In genomic region chr17:6755281-6755680, GRCh38 we compare ENCODE assay signal across 8 cellular contexts. TPM values are rescaled to one million over a fixed set of nuclear protein-coding genes. Genes with fewer than 3 reads are reported as not detected.
DNase-seq lines count a peak whose midpoint lies in the region; ATAC-seq, FAIRE-seq and TF ChIP-seq lines count a peak whose summit lies in the region.

No MANE protein-coding gene starts in this region.

- peak overlapping the region; percentile 89 for H3K4me3 Mint-ChIP-seq in activated CD4-positive, alpha-beta memory T cell treated with anti-CD3 and anti-CD28 coated beads for 36 hours

- H3K36me3 ChIP-seq in heart right ventricle = peaks cover 0 to 27% (median 12%) of the 10 kb centered on the region in 9 donors

- peaks cover 48% of the 10 kb centered on the region for H3K4me1 Mint-ChIP-seq in activated CD4-positive, alpha-beta memory T cell treated with anti-CD3 and anti-CD28 coated beads for 36 hours (ENCODE audit: low read depth)

- peak overlapping the region; percentile 33 to 80 (median 70) for H3K4me3 ChIP-seq in heart right ventricle
- H3K4me3 ChIP-seq in skin epidermis = peak overlapping the region; percentile 49 to 75 (median 53)

- no peaks in the 10 kb centered on the region for H3K9me3 ChIP-seq in heart right ventricle

- H3K27me3 Mint-ChIP-seq in activated CD4-positive, alpha-beta memory T cell treated with anti-CD3 and anti-CD28 coated beads for 36 hours = no peaks in the 10 kb centered on the region

- 19 to 24% methylated on average over 5 of the region's 5 CpGs for WGBS in heart right ventricle, 2 donors

- peak overlapping the region; percentile 81 for H3K27ac Mint-ChIP-seq in activated CD4-positive, alpha-beta memory T cell treated with anti-CD3 and anti-CD28 coated beads for 36 hours

- ATAC-seq in heart right ventricle (peak; percentile 28 to 56 (median 39)), HG03139 (IDR thresholded peaks at IDR 0.05; ENCODE audit: unreplicated experiment) (no peak), HG03565 (IDR thresholded peaks at IDR 0.05; ENCODE audit: unreplicated experiment) (no peak)

- no peak for FAIRE-seq in RCC 7860 (lab: Jason Lieb, UNC)

- peaks cover 16 to 66% (median 50%) of the 10 kb centered on the region in 9 donors for H3K4me1 ChIP-seq in heart right ventricle

- CTCF ChIA-PET in activated CD4-positive, alpha-beta memory T cell treated with anti-CD3 and anti-CD28 coated beads for 36 hours (lab: Charles Lee) = interaction anchor here (1.1 to 1.6 kb wide), 2 partner anchors 88 to 114 kb away, joined by 3 read pairs; no protein-coding TSS in a partner anchor

- no peaks in the 10 kb centered on the region for H3K27me3 ChIP-seq in heart right ventricle

- DNase-seq in GM03348 (ENCODE audit: low spot score) (peak; percentile 82), heart right ventricle (peak; percentile 68 to 69), glomerular visceral epithelial cell (ENCODE audit: extremely low spot score) (no peak), RCC 7860 (ENCODE audit: low spot score) (no peak)
- DNase-seq in activated CD4-positive, alpha-beta memory T cell treated with anti-CD3 and anti-CD28 coated beads for 36 hours = no peak

- intact Hi-C loops in activated CD4-positive, alpha-beta memory T cell treated with anti-CD3 and anti-CD28 coated beads for 36 hours (cut with micrococcal nuclease) = loop anchor here (10.0 kb wide), 1 partner anchor 260 kb away; the partner anchor contains the start of gene RNASEK
- intact Hi-C loops in heart right ventricle (cut with DNase I) = loop anchor here in 6 of 10 donors (5.0 to 10.0 kb wide), 4 partner anchors 87 to 270 kb away; partner anchors contain the start of genes RNASEK (in 5 of the 6) and BCL6B (in 1 of the 6)

- peaks cover 21% of the 10 kb centered on the region for H3K36me3 Mint-ChIP-seq in activated CD4-positive, alpha-beta memory T cell treated with anti-CD3 and anti-CD28 coated beads for 36 hours

- no peak for TF ChIP-seq CTCF in heart right ventricle (IDR thresholded peaks at IDR 0.05)

- POLR2A ChIA-PET in activated CD4-positive, alpha-beta memory T cell treated with anti-CD3 and anti-CD28 coated beads for 36 hours (lab: Charles Lee) = no interaction called here

- H3K9me3 Mint-ChIP-seq in activated CD4-positive, alpha-beta memory T cell treated with anti-CD3 and anti-CD28 coated beads for 36 hours = no peaks in the 10 kb centered on the region

- H3K27ac ChIP-seq in heart right ventricle = peak overlapping the region; percentile 84 to 98 (median 94)
- peak overlapping the region; percentile 16 to 99 (median 89) for H3K27ac ChIP-seq in skin epidermis

RNA-seq across cellular contexts. Expression of gene XAF1, which starts 0.6 kb away (rescaled TPM):
- total RNA-seq in activated CD4-positive, alpha-beta memory T cell treated with anti-CD3 and anti-CD28 coated beads for 36 hours = 10 to 100 TPM; 26.8 to 27.4 TPM
- 10 to 100 TPM; 12.8 to 59.8 (median 28.1) TPM for total RNA-seq in heart right ventricle
- polyA plus RNA-seq in heart right ventricle = 10 to 100 TPM; 12.4 to 94.8 TPM

RNA-seq across cellular contexts. Expression of gene FBXO39, which starts 20.7 kb away (rescaled TPM):
- total RNA-seq in activated CD4-positive, alpha-beta memory T cell treated with anti-CD3 and anti-CD28 coated beads for 36 hours = not detected
- total RNA-seq in heart right ventricle = under 1 TPM in 1 of 10 donors, not detected in 9; 0.26 TPM
- polyA plus RNA-seq in heart right ventricle = under 1 TPM; 0.13 to 0.37 TPM

RNA-seq across cellular contexts. Expression of gene SLC13A5, which starts 42.1 kb away (rescaled TPM):
- total RNA-seq in activated CD4-positive, alpha-beta memory T cell treated with anti-CD3 and anti-CD28 coated beads for 36 hours = not detected
- under 1 TPM in 2 of 10 donors, not detected in 8; 0.17 to 0.36 TPM for total RNA-seq in heart right ventricle
- under 1 TPM in 1 of 2 donors, not detected in 1; 0.03 TPM for polyA plus RNA-seq in heart right ventricle

Comparison
In these comparisons a context has a peak if more than half of its experiments do, and no peak if none do; other contexts are left out.
1. DNase-seq: peak in GM03348 (single experiment) and heart right ventricle (2 of 2); none in activated CD4-positive, alpha-beta memory T cell treated with anti-CD3 and anti-CD28 coated beads for 36 hours (single experiment), glomerular visceral epithelial cell (single experiment) and RCC 7860 (single experiment).
2. ATAC-seq: peak in heart right ventricle (8 of 8); none in HG03139 (single experiment) and HG03565 (single experiment).